9 cellular contexts compared by ENCODE assay signal in genomic region chr6:106099235-106099537, GRCh38. TPM values are rescaled to one million over a fixed set of nuclear protein-coding genes. Genes with fewer than 3 reads are reported as not detected.
A peak's percentile ranks its signal among the peaks of the same experiment; 100 is the strongest.
DNase-seq lines count a peak whose midpoint lies in the region; ATAC-seq, FAIRE-seq and TF ChIP-seq lines count a peak whose summit lies in the region.
"Had no signal": no experiment of that assay in that cellular context is flagged by ENCODE, and none has a peak within 500 bp of the region (broad histone marks: within the 10 kb centered on the region; RNA-seq: fewer than 3 reads in every experiment).

No MANE protein-coding gene starts in this region.

- H3K9me3 Mint-ChIP-seq in activated naive CD8-positive, alpha-beta T cell treated with anti-CD3 and anti-CD28 coated beads, Interleukin-2, amount 50 U/mL, for 24 hours = no peaks in the 10 kb centered on the region

- no peak for TF ChIP-seq POLR2A in A549 (IDR thresholded peaks at IDR 0.05; ENCODE audit: low read length)

- POLR2A ChIA-PET in A549 (lab: Yijun Ruan, JAX) = interaction anchor here (1.5 kb wide), 1 partner anchor 13 kb away, joined by 5 read pairs; the partner anchor contains the start of gene PRDM1

- H3K14ac ChIP-seq in mesenchymal stem cell (ENCODE audit: low read length in 2 of 2) = no peak overlapping the region

- peak overlapping the region; percentile 41 for H2BK15ac ChIP-seq in mesenchymal stem cell (ENCODE audit: low read depth, poor library complexity, severe bottlenecking)

- no peak for TF ChIP-seq RAD21 in A549 (conservative IDR thresholded peaks at IDR 0.05 in 1 of 2, IDR thresholded peaks at IDR 0.05 in 1 of 2)

- peak overlapping the region; percentile 86 for H3K4me3 Mint-ChIP-seq in activated naive CD8-positive, alpha-beta T cell treated with anti-CD3 and anti-CD28 coated beads, Interleukin-2, amount 50 U/mL, for 24 hours

- peak overlapping the region; percentile 94 for H3K9ac ChIP-seq in mesenchymal stem cell (ENCODE audit: low read length)

- H2BK12ac ChIP-seq in mesenchymal stem cell (ENCODE audit: low read length in 2 of 2) = peak overlapping the region; percentile 46 to 61

- H2BK5ac ChIP-seq in mesenchymal stem cell (ENCODE audit: low read depth, low read length, poor library complexity, severe bottlenecking) = no peak overlapping the region

- H3K4me3 ChIP-seq in A549 (peak overlapping the region; percentile 48; the same call in 1 of the 3 replicates), H7 (ENCODE audit: insufficient read depth, low read depth, low read length) (peak overlapping the region; percentile 1; the same call in 1 of the 2 replicates), mesenchymal stem cell (ENCODE audit: insufficient read depth in 1 of 2, low read depth in 1 of 2, low read length in 2 of 2) (peak overlapping the region in 1 of 2 experiments; percentile 83)

- H3K18ac ChIP-seq in mesenchymal stem cell (ENCODE audit: low read depth in 1 of 2, low read length in 2 of 2) = peak overlapping the region; percentile 13 to 83

- H3K27ac ChIP-seq in A549 = peak overlapping the region; percentile 86 to 90
- no peak overlapping the region for H3K27ac ChIP-seq in mesenchymal stem cell (ENCODE audit: low read length, poor library complexity, severe bottlenecking)

- peak overlapping the region; percentile 41 for H4K91ac ChIP-seq in mesenchymal stem cell (ENCODE audit: low read length)

- TF ChIP-seq CTCF in A549 (IDR thresholded peaks at IDR 0.05) = no peak

- no peak for ATAC-seq in A549
- ATAC-seq in activated naive CD8-positive, alpha-beta T cell treated with anti-CD3 and anti-CD28 coated beads, Interleukin-2, amount 50 U/mL, for 24 hours = no peak

- peaks cover 98% of the 10 kb centered on the region for H3K4me1 Mint-ChIP-seq in activated naive CD8-positive, alpha-beta T cell treated with anti-CD3 and anti-CD28 coated beads, Interleukin-2, amount 50 U/mL, for 24 hours

- no peaks in the 10 kb centered on the region for H3K9me3 ChIP-seq in A549
- H3K9me3 ChIP-seq in mesenchymal stem cell (ENCODE audit: control insufficient read depth, low read length) = no peaks in the 10 kb centered on the region

- peak overlapping the region in 1 of 2 experiments; percentile 68 for H3K4ac ChIP-seq in mesenchymal stem cell (ENCODE audit: low read depth in 1 of 2, low read length in 2 of 2)

- H2BK120ac ChIP-seq in mesenchymal stem cell (ENCODE audit: low read depth, low read length) = peak overlapping the region; percentile 85

- H3K79me1 ChIP-seq in mesenchymal stem cell (replicated peaks; ENCODE audit: low read length, poor library complexity, severe bottlenecking) = no peaks in the 10 kb centered on the region

- peak overlapping the region; percentile 88 for H3K27ac Mint-ChIP-seq in activated naive CD8-positive, alpha-beta T cell treated with anti-CD3 and anti-CD28 coated beads, Interleukin-2, amount 50 U/mL, for 24 hours

- peak overlapping the region; percentile 78 for H4K8ac ChIP-seq in mesenchymal stem cell (ENCODE audit: low read length)

- peaks cover 30% of the 10 kb centered on the region for H3K36me3 Mint-ChIP-seq in activated naive CD8-positive, alpha-beta T cell treated with anti-CD3 and anti-CD28 coated beads, Interleukin-2, amount 50 U/mL, for 24 hours (ENCODE audit: low read depth)

- H3K27me3 ChIP-seq in H7 (ENCODE audit: control insufficient read depth, insufficient read depth, low read length) = peaks cover 16% of the 10 kb centered on the region
- H3K27me3 ChIP-seq in mesenchymal stem cell (ENCODE audit: control insufficient read depth in 1 of 2, insufficient read depth in 1 of 2, low read length in 2 of 2) = no peaks in the 10 kb centered on the region

- CTCF ChIA-PET in A549 (lab: Yijun Ruan, JAX) = interaction anchor here (1.1 to 1.3 kb wide), 2 partner anchors 10 to 202 kb away, joined by 3 to 4 read pairs; no protein-coding TSS in a partner anchor

- FAIRE-seq in A549 (lab: Jason Lieb, UNC) = no peak

- H2AFZ ChIP-seq in mesenchymal stem cell (ENCODE audit: low read depth, low read length) = no peak overlapping the region

- peak overlapping the region; percentile 61 for H2AK5ac ChIP-seq in mesenchymal stem cell (ENCODE audit: low read length, severe bottlenecking)

- WGBS in A549 (ENCODE audit: missing lambda C conversion rate) = 82% methylated on average over 7 of the region's 7 CpGs
- WGBS in mesenchymal stem cell = 57% methylated on average over 7 of the region's 7 CpGs

- H3K27me3 Mint-ChIP-seq in activated naive CD8-positive, alpha-beta T cell treated with anti-CD3 and anti-CD28 coated beads, Interleukin-2, amount 50 U/mL, for 24 hours = no peaks in the 10 kb centered on the region

- TF ChIP-seq EP300 in A549 (IDR thresholded peaks at IDR 0.05) = no peak

- H3K4me2 ChIP-seq in A549 (peak overlapping the region; percentile 97), mesenchymal stem cell (ENCODE audit: low read length, poor library complexity, severe bottlenecking) (no peak overlapping the region)

- DNase-seq in A549 (ENCODE audit: low read depth in 1 of 2, low spot score in 1 of 2) (no peak), H7 (no peak), mesenchymal stem cell (peak; percentile 33), globus pallidus (ENCODE audit: low spot score) (no peak), epidermal melanocyte (ENCODE audit: insufficient read length, low spot score) (no peak), NCI-H82 treated with DMSO at 0.1 percent for 48 hours (lab: John Stamatoyannopoulos, UW; ENCODE audit: unreplicated experiment) (no peak), RPMI8226 (no peak)
- DNase-seq in activated naive CD8-positive, alpha-beta T cell treated with anti-CD3 and anti-CD28 coated beads, Interleukin-2, amount 50 U/mL, for 24 hours = no peak
- DNase-seq: hypothalamus had no signal

- H3K4me1 ChIP-seq in A549 (peaks cover 32% of the 10 kb centered on the region), mesenchymal stem cell (ENCODE audit: control insufficient read depth, insufficient read depth, low read depth, low read length) (peaks cover 12% of the 10 kb centered on the region)

- H3K23ac ChIP-seq in mesenchymal stem cell (ENCODE audit: low read length in 2 of 2) = no peak overlapping the region

- H3K36me3 ChIP-seq in H7 (replicated peaks; ENCODE audit: control insufficient read depth, insufficient read depth, low read length) (no peaks in the 10 kb centered on the region), mesenchymal stem cell (ENCODE audit: control insufficient read depth in 1 of 2, insufficient read depth in 2 of 2, low read depth in 1 of 2, low read length in 2 of 2) (peaks cover 0 to 36% of the 10 kb centered on the region in 2 experiments)

TF ChIP-seq in A549, 52 proteins besides CTCF, POLR2A, EP300 and RAD21:
- TF ChIP-seq ZC3H11A (IDR thresholded peaks at IDR 0.05) (no peak), NR3C1 (IDR thresholded peaks at IDR 0.05) (no peak), RARB (CRISPR knock-in tag; IDR thresholded peaks at IDR 0.05) (no peak), SREBF2 (IDR thresholded peaks at IDR 0.05) (no peak), CHD4 (IDR thresholded peaks at IDR 0.05; ENCODE audit: borderline replicate concordance) (no peak), KDM1A (IDR thresholded peaks at IDR 0.05; ENCODE audit: low read depth) (no peak), HOXA7 (CRISPR knock-in tag; IDR thresholded peaks at IDR 0.05) (no peak), MAZ (IDR thresholded peaks at IDR 0.05; ENCODE audit: borderline replicate concordance, low read depth, low read length) (no peak), CEBPB (IDR thresholded peaks at IDR 0.05) (no peak), HEYL (CRISPR knock-in tag; IDR thresholded peaks at IDR 0.05) (no peak), RCOR1 (IDR thresholded peaks at IDR 0.05; ENCODE audit: low read depth, low read length) (no peak), NFE2L2 (conservative IDR thresholded peaks at IDR 0.05; ENCODE audit: low read length) (no peak)

RNA-seq across cellular contexts. Expression of gene PRDM1, which starts 13.1 kb away (rescaled TPM):
- polyA plus RNA-seq in A549 (2011; rRNA removed) = 9.0 and 11.2 TPM in 2 replicates
- 6.1 and 8.7 TPM in 2 replicates for polyA plus RNA-seq in A549 (2012; cell fraction: cytosol; rRNA removed)
- polyA plus RNA-seq in A549 (2012; cell fraction: nucleus; rRNA removed) = 19.1 and 19.2 TPM in 2 replicates
- polyA plus RNA-seq in A549 (2017; fragmentation: RNase III; extraction: RNeasy Plus Mini Kit Qiagen cat#74134 plus additional on column Dnase treatment) = 2.5 to 3.0 TPM (median 2.6 TPM) in 3 replicates
- polyA minus RNA-seq in A549 (2011; rRNA and poly(A)+ RNA removed) = 29.0 and 29.1 TPM in 2 replicates
- 1.7 and 2.4 TPM in 2 replicates for total RNA-seq in H7 (2014; rRNA removed; shearing (Covaris generic))
- 7.5 TPM for polyA plus RNA-seq in mesenchymal stem cell (2013, experiment 1 of 2)
- polyA plus RNA-seq in mesenchymal stem cell (2013, experiment 2 of 2) = 7.3 TPM
